6 cellular contexts compared by ENCODE assay signal in genomic region chr17:40367728-40368127, GRCh38. TPM values are rescaled to one million over a fixed set of nuclear protein-coding genes. Genes with fewer than 3 reads are reported as not detected.
"Had no signal": no experiment of that assay in that cellular context is flagged by ENCODE, and none has a peak within 500 bp of the region (broad histone marks: within the 10 kb centered on the region; RNA-seq: fewer than 3 reads in every experiment).

No MANE protein-coding gene starts in this region.

RNA-seq across cellular contexts. Expression of gene GJD3, which starts 3.2 kb away (rescaled TPM):
- total RNA-seq: natural killer cell, progenitor cell of endocrine pancreas, smooth muscle cell, transverse colon had no signal
- polyA plus RNA-seq: naive thymus-derived CD4-positive, alpha-beta T cell; neural cell had no signal

RNA-seq across cellular contexts. Expression of gene TOP2A, which starts 50.0 kb away (rescaled TPM):
- polyA plus RNA-seq: naive thymus-derived CD4-positive, alpha-beta T cell had no signal
